Comparison of ENCODE assay signal across 18 cellular contexts in the genomic region with DNA sequence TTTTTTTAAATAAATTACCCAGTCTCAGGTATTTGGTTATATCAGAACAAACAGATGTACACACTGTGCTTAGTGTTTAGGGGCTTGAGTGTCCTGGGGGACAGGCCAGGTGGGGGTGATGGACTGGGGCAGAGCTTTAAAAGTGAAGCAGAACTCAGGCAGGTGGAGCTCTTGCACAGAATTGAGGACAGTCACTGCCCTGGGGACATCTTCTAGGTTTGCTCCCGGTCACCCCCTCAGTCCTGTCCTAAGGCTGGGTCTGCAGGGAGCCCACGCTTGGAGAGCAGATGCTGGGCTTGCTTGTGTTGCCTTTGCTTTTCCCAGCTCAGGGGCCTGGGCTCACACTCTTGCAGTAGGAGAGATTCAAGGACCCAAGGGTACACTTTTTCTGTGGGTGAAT. TPM values are rescaled to one million over a fixed set of nuclear protein-coding genes. Genes with fewer than 3 reads are reported as not detected.
"Had no signal": no experiment of that assay in that cellular context is flagged by ENCODE, and none has a peak within 500 bp of the region (broad histone marks: within the 10 kb centered on the region; RNA-seq: fewer than 3 reads in every experiment).

No MANE protein-coding gene starts in this region.

- H3K9me3 ChIP-seq: esophagus muscularis mucosa, gastrocnemius medialis, neutrophil, sigmoid colon, testis had no signal

- H3K4me1 ChIP-seq: left lung, testis, tibial nerve had no signal

- H3K4me3 ChIP-seq: esophagus muscularis mucosa, gastrocnemius medialis, left lung, sigmoid colon, skin epidermis, testis, tibial nerve had no signal

- ATAC-seq: gastrocnemius medialis; left lung; naive thymus-derived CD4-positive, alpha-beta T cell; stimulated activated naive B cell treated with anti-CD40 and anti-IgM and Interleukin-4, amounts not matched to agents 10 μg/mL and 1 μg/mL and 100 μg/mL, for 72 hours; stimulated activated naive CD8-positive, alpha-beta T cell treated with anti-CD3 and anti-CD28 coated beads, Interleukin-15, amount 100 ng/mL, for 72 hours had no signal

- DNase-seq: effector memory CD4-positive, alpha-beta T cell; gastrocnemius medialis; kidney glomerular epithelial cell; left lung; naive thymus-derived CD4-positive, alpha-beta T cell; nephron progenitor cell; sigmoid colon; stimulated activated CD4-positive, alpha-beta T cell treated with anti-CD3 and anti-CD28 coated beads, Interleukin-2, amount 100 ng/mL, for 24 hours; stimulated activated CD4-positive, alpha-beta T cell treated with anti-CD3 and anti-CD28 coated beads, Interleukin-4, amount 100 ng/mL, for 4 hours; stimulated activated naive B cell treated with anti-CD40 and anti-IgM and Interleukin-4, amounts not matched to agents 10 μg/mL and 1 μg/mL and 100 μg/mL, for 72 hours; stimulated activated naive CD8-positive, alpha-beta T cell treated with anti-CD3 and anti-CD28 coated beads, Interleukin-15, amount 100 ng/mL, for 72 hours; testis had no signal

- H3K27ac ChIP-seq: epithelial cell of prostate, esophagus muscularis mucosa, left lung, neutrophil, sigmoid colon, skin epidermis, testis, tibial nerve had no signal

- H3K36me3 ChIP-seq: esophagus muscularis mucosa, gastrocnemius medialis, left lung, neutrophil, sigmoid colon, tibial nerve had no signal

- H3K27me3 ChIP-seq: esophagus muscularis mucosa, gastrocnemius medialis, left lung, neutrophil, sigmoid colon, testis, tibial nerve had no signal

RNA-seq across cellular contexts. Expression of a gene that starts 10.8 kb away (rescaled TPM):
- total RNA-seq: lung microvascular endothelial cell had no signal
